ENCODE assay signal across 1 cellular context in the genomic region with DNA sequence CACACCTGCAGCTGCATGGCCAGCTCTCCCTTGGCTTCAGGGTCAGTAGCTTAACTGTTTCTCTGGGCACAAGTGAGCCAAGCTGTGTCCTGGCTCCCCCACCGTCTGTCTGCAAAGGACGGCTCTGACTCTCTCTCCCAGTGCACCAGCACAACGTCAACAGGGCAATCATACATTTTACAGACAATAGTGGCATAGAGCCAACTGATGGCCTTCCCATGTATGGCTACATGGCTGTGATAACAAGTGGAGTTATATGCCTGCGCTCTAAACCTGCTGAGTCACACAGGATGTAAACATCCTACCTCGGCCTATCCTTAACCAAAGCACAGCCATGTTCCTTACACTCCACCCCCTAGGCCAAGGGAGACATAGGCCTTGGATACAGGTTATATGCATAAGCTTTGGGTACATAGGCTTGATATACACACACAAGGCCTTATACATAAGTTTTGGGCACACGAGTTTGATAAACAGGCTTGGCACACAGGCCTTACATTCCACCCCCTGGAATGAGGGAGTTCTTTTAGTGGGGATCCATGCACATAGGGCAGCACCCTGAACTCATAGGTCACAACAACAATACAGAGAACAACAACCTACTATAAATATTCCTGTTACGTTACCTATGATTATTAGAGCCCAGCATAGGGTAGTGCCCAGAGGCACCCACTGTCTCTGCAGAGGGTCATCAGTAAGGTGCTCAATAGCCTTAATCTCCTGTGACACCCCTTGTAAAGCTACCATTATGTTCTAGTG.
TF ChIP-seq lines count a peak whose summit lies in the region.

No MANE protein-coding gene starts in this region.

TF ChIP-seq in K562, 482 proteins besides CTCF, POLR2A, EP300 and RAD21 (continued from another document and continues in another):
- TF ChIP-seq, protein P1, sequence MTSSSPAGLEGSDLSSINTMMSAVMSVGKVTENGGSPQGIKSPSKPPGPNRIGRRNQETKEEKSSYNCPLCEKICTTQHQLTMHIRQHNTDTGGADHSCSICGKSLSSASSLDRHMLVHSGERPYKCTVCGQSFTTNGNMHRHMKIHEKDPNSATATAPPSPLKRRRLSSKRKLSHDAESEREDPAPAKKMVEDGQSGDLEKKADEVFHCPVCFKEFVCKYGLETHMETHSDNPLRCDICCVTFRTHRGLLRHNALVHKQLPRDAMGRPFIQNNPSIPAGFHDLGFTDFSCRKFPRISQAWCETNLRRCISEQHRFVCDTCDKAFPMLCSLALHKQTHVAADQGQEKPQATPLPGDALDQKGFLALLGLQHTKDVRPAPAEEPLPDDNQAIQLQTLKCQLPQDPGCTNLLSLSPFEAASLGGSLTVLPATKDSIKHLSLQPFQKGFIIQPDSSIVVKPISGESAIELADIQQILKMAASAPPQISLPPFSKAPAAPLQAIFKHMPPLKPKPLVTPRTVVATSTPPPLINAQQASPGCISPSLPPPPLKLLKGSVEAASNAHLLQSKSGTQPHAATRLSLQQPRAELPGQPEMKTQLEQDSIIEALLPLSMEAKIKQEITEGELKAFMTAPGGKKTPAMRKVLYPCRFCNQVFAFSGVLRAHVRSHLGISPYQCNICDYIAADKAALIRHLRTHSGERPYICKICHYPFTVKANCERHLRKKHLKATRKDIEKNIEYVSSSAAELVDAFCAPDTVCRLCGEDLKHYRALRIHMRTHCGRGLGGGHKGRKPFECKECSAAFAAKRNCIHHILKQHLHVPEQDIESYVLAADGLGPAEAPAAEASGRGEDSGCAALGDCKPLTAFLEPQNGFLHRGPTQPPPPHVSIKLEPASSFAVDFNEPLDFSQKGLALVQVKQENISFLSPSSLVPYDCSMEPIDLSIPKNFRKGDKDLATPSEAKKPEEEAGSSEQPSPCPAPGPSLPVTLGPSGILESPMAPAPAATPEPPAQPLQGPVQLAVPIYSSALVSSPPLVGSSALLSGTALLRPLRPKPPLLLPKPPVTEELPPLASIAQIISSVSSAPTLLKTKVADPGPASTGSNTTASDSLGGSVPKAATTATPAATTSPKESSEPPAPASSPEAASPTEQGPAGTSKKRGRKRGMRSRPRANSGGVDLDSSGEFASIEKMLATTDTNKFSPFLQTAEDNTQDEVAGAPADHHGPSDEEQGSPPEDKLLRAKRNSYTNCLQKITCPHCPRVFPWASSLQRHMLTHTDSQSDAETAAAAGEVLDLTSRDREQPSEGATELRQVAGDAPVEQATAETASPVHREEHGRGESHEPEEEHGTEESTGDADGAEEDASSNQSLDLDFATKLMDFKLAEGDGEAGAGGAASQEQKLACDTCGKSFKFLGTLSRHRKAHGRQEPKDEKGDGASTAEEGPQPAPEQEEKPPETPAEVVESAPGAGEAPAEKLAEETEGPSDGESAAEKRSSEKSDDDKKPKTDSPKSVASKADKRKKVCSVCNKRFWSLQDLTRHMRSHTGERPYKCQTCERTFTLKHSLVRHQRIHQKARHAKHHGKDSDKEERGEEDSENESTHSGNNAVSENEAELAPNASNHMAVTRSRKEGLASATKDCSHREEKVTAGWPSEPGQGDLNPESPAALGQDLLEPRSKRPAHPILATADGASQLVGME (CRISPR knock-in tag; IDR thresholded peaks at IDR 0.05): peak; percentile 99
- TF ChIP-seq TAL1 (IDR thresholded peaks at IDR 0.05) (no peak), MEF2A (IDR thresholded peaks at IDR 0.05; ENCODE audit: control insufficient read depth, low read depth, low read length) (no peak), ZNF274 (IDR thresholded peaks at IDR 0.05; ENCODE audit: borderline replicate concordance, low read depth, low read length) (no peak), ZBED1 (IDR thresholded peaks at IDR 0.05) (no peak), ZNF311 (CRISPR knock-in tag; IDR thresholded peaks at IDR 0.05) (peak; percentile 99), TEAD2 (tag; IDR thresholded peaks at IDR 0.05) (peak; percentile 98), ESRRB (CRISPR knock-in tag; IDR thresholded peaks at IDR 0.05; ENCODE audit: borderline replicate concordance) (peak; percentile 84; the same call in 1 of the 2 replicates), RBM14 (IDR thresholded peaks at IDR 0.05; ENCODE audit: borderline replicate concordance, insufficient read depth, low read depth, low read length) (no peak), ZNF444 (CRISPR knock-in tag; IDR thresholded peaks at IDR 0.05) (peak; percentile 97), THRB (CRISPR knock-in tag; conservative IDR thresholded peaks at IDR 0.05) (peak; percentile 99), CBX5 (IDR thresholded peaks at IDR 0.05; ENCODE audit: borderline replicate concordance, low read depth) (no peak), ZFP1 (CRISPR knock-in tag; IDR thresholded peaks at IDR 0.05) (peak; percentile 91), CEBPZ (IDR thresholded peaks at IDR 0.05; ENCODE audit: borderline replicate concordance, low read depth, low read length) (0 out of 2 replicates have a peak, but pooled peaks have one; percentile 47), NR2C2 (CRISPR knock-in tag; IDR thresholded peaks at IDR 0.05) (no peak), NR2C2 (tag; IDR thresholded peaks at IDR 0.05) (peak; percentile 83), LEF1 (IDR thresholded peaks at IDR 0.05) (peak; percentile 35; the same call in 1 of the 2 replicates), MAFF (IDR thresholded peaks at IDR 0.05; ENCODE audit: low read length) (peak; percentile 81), FOXP4 (CRISPR knock-in tag; IDR thresholded peaks at IDR 0.05; ENCODE audit: borderline replicate concordance) (no peak), NR3C1 (CRISPR knock-in tag; IDR thresholded peaks at IDR 0.05) (no peak), ERF (CRISPR knock-in tag; IDR thresholded peaks at IDR 0.05) (peak; percentile 99), DPF2 (IDR thresholded peaks at IDR 0.05) (peak; percentile 75), NFIC (IDR thresholded peaks at IDR 0.05) (peak; percentile 97), NCOR1 (IDR thresholded peaks at IDR 0.05) (peak; percentile 48), TSHZ1 (CRISPR knock-in tag; IDR thresholded peaks at IDR 0.05) (peak; percentile 96), CBFA2T3 (IDR thresholded peaks at IDR 0.05) (peak; percentile 31; the same call in 1 of the 2 replicates), ZNF830 (CRISPR knock-in tag; IDR thresholded peaks at IDR 0.05) (peak; percentile 73; the same call in 1 of the 2 replicates), ZNF507 (tag; conservative IDR thresholded peaks at IDR 0.05) (peak; percentile 66), TRIM28 (IDR thresholded peaks at IDR 0.05) (0 out of 2 replicates have a peak, but pooled peaks have one; percentile 65), ZNF695 (CRISPR knock-in tag; IDR thresholded peaks at IDR 0.05) (peak; percentile 89; the same call in 1 of the 2 replicates), ZKSCAN8 (CRISPR knock-in tag; IDR thresholded peaks at IDR 0.05) (peak; percentile 98), MAFG (tag; conservative IDR thresholded peaks at IDR 0.05) (peak; percentile 97), C11orf30 (IDR thresholded peaks at IDR 0.05; ENCODE audit: low read depth) (peak; percentile 93), MXD1 (CRISPR knock-in tag; IDR thresholded peaks at IDR 0.05; ENCODE audit: borderline replicate concordance, poor library complexity, severe bottlenecking) (peak; percentile 75), YY1 (IDR thresholded peaks at IDR 0.05; ENCODE audit: borderline replicate concordance in 1 of 3, control insufficient read depth in 1 of 3, extremely low read depth in 1 of 3, insufficient read depth in 3 of 3, insufficient read length in 1 of 3, insufficient replicate concordance in 2 of 3, low read depth in 1 of 3, low read length in 2 of 3) (peak in 1 of 3 experiments; percentile 80), ZNF75A (CRISPR knock-in tag; IDR thresholded peaks at IDR 0.05) (peak; percentile 85; the same call in 1 of the 2 replicates)
- TF ChIP-seq, protein P2, sequence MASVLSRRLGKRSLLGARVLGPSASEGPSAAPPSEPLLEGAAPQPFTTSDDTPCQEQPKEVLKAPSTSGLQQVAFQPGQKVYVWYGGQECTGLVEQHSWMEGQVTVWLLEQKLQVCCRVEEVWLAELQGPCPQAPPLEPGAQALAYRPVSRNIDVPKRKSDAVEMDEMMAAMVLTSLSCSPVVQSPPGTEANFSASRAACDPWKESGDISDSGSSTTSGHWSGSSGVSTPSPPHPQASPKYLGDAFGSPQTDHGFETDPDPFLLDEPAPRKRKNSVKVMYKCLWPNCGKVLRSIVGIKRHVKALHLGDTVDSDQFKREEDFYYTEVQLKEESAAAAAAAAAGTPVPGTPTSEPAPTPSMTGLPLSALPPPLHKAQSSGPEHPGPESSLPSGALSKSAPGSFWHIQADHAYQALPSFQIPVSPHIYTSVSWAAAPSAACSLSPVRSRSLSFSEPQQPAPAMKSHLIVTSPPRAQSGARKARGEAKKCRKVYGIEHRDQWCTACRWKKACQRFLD (CRISPR knock-in tag; IDR thresholded peaks at IDR 0.05): peak; percentile 100
- TF ChIP-seq, protein P3, sequence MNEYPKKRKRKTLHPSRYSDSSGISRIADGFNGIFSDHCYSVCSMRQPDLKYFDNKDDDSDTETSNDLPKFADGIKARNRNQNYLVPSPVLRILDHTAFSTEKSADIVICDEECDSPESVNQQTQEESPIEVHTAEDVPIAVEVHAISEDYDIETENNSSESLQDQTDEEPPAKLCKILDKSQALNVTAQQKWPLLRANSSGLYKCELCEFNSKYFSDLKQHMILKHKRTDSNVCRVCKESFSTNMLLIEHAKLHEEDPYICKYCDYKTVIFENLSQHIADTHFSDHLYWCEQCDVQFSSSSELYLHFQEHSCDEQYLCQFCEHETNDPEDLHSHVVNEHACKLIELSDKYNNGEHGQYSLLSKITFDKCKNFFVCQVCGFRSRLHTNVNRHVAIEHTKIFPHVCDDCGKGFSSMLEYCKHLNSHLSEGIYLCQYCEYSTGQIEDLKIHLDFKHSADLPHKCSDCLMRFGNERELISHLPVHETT (CRISPR knock-in tag; conservative IDR thresholded peaks at IDR 0.05 in 1 of 2, IDR thresholded peaks at IDR 0.05 in 1 of 2): peak in 1 of 2 experiments; percentile 99; a peak in 2 of 4 replicates
